In genomic region chr1:197621761-197622160, GRCh38 we compare ENCODE assay signal across 27 cellular contexts.
"Had no signal": no experiment of that assay in that cellular context is flagged by ENCODE, and none has a peak within 500 bp of the region (broad histone marks: within the 10 kb centered on the region; RNA-seq: fewer than 3 reads in every experiment).

No MANE protein-coding gene starts in this region.

- H3K27me3 ChIP-seq: colonic mucosa, esophagus squamous epithelium, gastrocnemius medialis, heart right ventricle, left lung had no signal

- H3K27ac ChIP-seq: colonic mucosa, epithelial cell of prostate, esophagus squamous epithelium, gastrocnemius medialis, heart right ventricle, left lung, lower lobe of right lung had no signal

- H3K4me1 ChIP-seq: esophagus squamous epithelium, left lung, lower lobe of right lung had no signal

- H3K9me3 ChIP-seq: colonic mucosa, esophagus squamous epithelium, gastrocnemius medialis, left lung, lower lobe of right lung, mucosa of descending colon had no signal

- H3K4me3 Mint-ChIP-seq: dendritic cell treated with granulocyte-macrophage colony-stimulating factor and Interleukin-4, amounts not matched to agents 40 ng/mL and 50 ng/mL, for 4 days; effector memory CD8-positive, alpha-beta T cell; endodermal cell; mesothelial cell of epicardium; naive B cell had no signal

- FAIRE-seq: endometrium, islet of Langerhans, keratinocyte had no signal

- H3K36me3 ChIP-seq: colonic mucosa, gastrocnemius medialis had no signal

- H3K27ac Mint-ChIP-seq: dendritic cell treated with granulocyte-macrophage colony-stimulating factor and Interleukin-4, amounts not matched to agents 40 ng/mL and 50 ng/mL, for 4 days; endodermal cell; mesothelial cell of epicardium had no signal

- H3K27me3 Mint-ChIP-seq: dendritic cell treated with granulocyte-macrophage colony-stimulating factor and Interleukin-4, amounts not matched to agents 40 ng/mL and 50 ng/mL, for 4 days; effector memory CD8-positive, alpha-beta T cell; naive B cell had no signal

- DNase-seq: colonic mucosa; cortex of kidney; effector CD8-positive, alpha-beta T cell; effector memory CD8-positive, alpha-beta T cell; endodermal cell; esophagus squamous epithelium; foreskin fibroblast; foreskin melanocyte; gastrocnemius medialis; glutamatergic neuron; head of caudate nucleus; heart right ventricle; hippocampal formation; left cardiac atrium; left lung; left ventricle myocardium superior; lower lobe of right lung; mesenchymal stem cell; mucosa of descending colon; naive B cell had no signal

- H3K9me3 Mint-ChIP-seq: dendritic cell treated with granulocyte-macrophage colony-stimulating factor and Interleukin-4, amounts not matched to agents 40 ng/mL and 50 ng/mL, for 4 days; endodermal cell had no signal

- H3K36me3 Mint-ChIP-seq: naive B cell had no signal

- H3K4me3 ChIP-seq: colonic mucosa, esophagus squamous epithelium, gastrocnemius medialis, heart right ventricle, left lung, lower lobe of right lung, mucosa of descending colon had no signal

- ATAC-seq: effector memory CD8-positive, alpha-beta T cell; esophagus mucosa; gastrocnemius medialis; heart right ventricle; left cardiac atrium; left lung; left ventricle myocardium superior; mucosa of descending colon had no signal
